Comparison of ENCODE assay signal across 17 cellular contexts in genomic region chr7:139661043-139661440, GRCh38.
DNase-seq lines count a peak whose midpoint lies in the region; ATAC-seq and TF ChIP-seq lines count a peak whose summit lies in the region.
"Had no signal": no experiment of that assay in that cellular context is flagged by ENCODE, and none has a peak within 500 bp of the region (broad histone marks: within the 10 kb centered on the region; RNA-seq: fewer than 3 reads in every experiment).

No MANE protein-coding gene starts in this region.

- no peak for TF ChIP-seq POLR2A in heart left ventricle (IDR thresholded peaks at IDR 0.05)
- no peak for TF ChIP-seq POLR2A in transverse colon (IDR thresholded peaks at IDR 0.05)

- H3K9me3 ChIP-seq in heart left ventricle (no peaks in the 10 kb centered on the region), mucosa of rectum (ENCODE audit: control insufficient read depth in 2 of 2, low read length in 2 of 2) (no peaks in the 10 kb centered on the region), transverse colon (no peaks in the 10 kb centered on the region)
- H3K9me3 ChIP-seq: A549, HAP-1, ovary had no signal

- no peak for TF ChIP-seq EP300 in transverse colon (IDR thresholded peaks at IDR 0.05; ENCODE audit: low read depth)

- H3K4me1 ChIP-seq in heart left ventricle (peaks cover 21 to 97% (median 67%) of the 10 kb centered on the region in 12 donors), mucosa of rectum (ENCODE audit: control insufficient read depth in 2 of 2, insufficient read depth in 2 of 2, low read length in 2 of 2) (peaks cover 0 to 19% of the 10 kb centered on the region in 2 donors), transverse colon (peaks cover 25 to 43% (median 28%) of the 10 kb centered on the region in 4 donors)

- H3K9ac ChIP-seq in mucosa of rectum (ENCODE audit: low read depth in 1 of 2, low read length in 2 of 2) = no peak overlapping the region

- H3K4me3 ChIP-seq in heart left ventricle = no peak overlapping the region
- no peak overlapping the region for H3K4me3 ChIP-seq in mucosa of rectum (ENCODE audit: low read length in 2 of 2)
- no peak overlapping the region for H3K4me3 ChIP-seq in transverse colon
- H3K4me3 ChIP-seq in brain microvascular endothelial cell (ENCODE audit: low read depth, low read length) = no peak overlapping the region
- H3K4me3 ChIP-seq: A549, GM12878, HAP-1, K562, ovary had no signal

- DNase-seq in heart left ventricle (no peak), left cardiac atrium (no peak), transverse colon (no peak), brain microvascular endothelial cell (no peak)
- DNase-seq: activated CD8-positive, alpha-beta memory T cell treated with anti-CD3 and anti-CD28 coated beads for 24 hours; aorta; CD4-positive, CD25-positive, alpha-beta regulatory T cell; NCI-H1105; ovary had no signal

- no peaks in the 10 kb centered on the region for H3K36me3 ChIP-seq in heart left ventricle
- no peaks in the 10 kb centered on the region for H3K36me3 ChIP-seq in mucosa of rectum (ENCODE audit: control insufficient read depth in 2 of 2, insufficient read depth in 2 of 2, low read length in 2 of 2)
- H3K36me3 ChIP-seq in transverse colon = no peaks in the 10 kb centered on the region
- H3K36me3 ChIP-seq in brain microvascular endothelial cell (replicated peaks) = no peaks in the 10 kb centered on the region
- H3K36me3 ChIP-seq: HAP-1, ovary had no signal

- WGBS in heart left ventricle, 4 donors = 77 to 98% (median 92%) methylated on average over 2 of the region's 2 CpGs
- WGBS in transverse colon (ENCODE audit: low coverage in 1 of 2), 2 donors = 76 to 85% methylated on average over 2 of the region's 2 CpGs

- no peak for ATAC-seq in heart left ventricle
- no peak for ATAC-seq in left cardiac atrium
- ATAC-seq in GM21367 (IDR thresholded peaks at IDR 0.05; ENCODE audit: unreplicated experiment) = no peak
- no peak for ATAC-seq in HG02610 (IDR thresholded peaks at IDR 0.05; ENCODE audit: unreplicated experiment)
- ATAC-seq: A549, GM12878 had no signal

- H3K27ac ChIP-seq in heart left ventricle = peak overlapping the region in 9 of 12 donors; percentile 20 to 83 (median 60)
- H3K27ac ChIP-seq in cingulate gyrus (ENCODE audit: low read depth, low read length) = peak overlapping the region; percentile 82
- H3K27ac ChIP-seq in mucosa of rectum (ENCODE audit: low read depth in 2 of 2, low read length in 2 of 2) = peak overlapping the region; percentile 3 to 47
- H3K27ac ChIP-seq in transverse colon = peak overlapping the region; percentile 31 to 73 (median 60)
- no peak overlapping the region for H3K27ac ChIP-seq in brain microvascular endothelial cell
- H3K27ac ChIP-seq: ovary had no signal

- intact Hi-C loops in heart left ventricle (cut with DNase I) (no loop called here), left cardiac atrium (cut with DNase I) (no loop called here), transverse colon (cut with DNase I; ENCODE audit: low total_unique reads) (no loop called here)

- in situ Hi-C loops in transverse colon (cut with MboI; ENCODE audit: low pct_ligation_motif_present in 1 of 4, low pct_unique_long_range_greater_than_20kb in 1 of 4, low sequenced_read_pairs in 3 of 4) (no loop called here), brain microvascular endothelial cell (cut with HindIII; ENCODE audit: low pct_ligation_motif_present, low sequenced_read_pairs) (no loop called here)

- TF ChIP-seq CTCF in heart left ventricle (IDR thresholded peaks at IDR 0.05) (no peak), transverse colon (IDR thresholded peaks at IDR 0.05) (no peak), brain microvascular endothelial cell (IDR thresholded peaks at IDR 0.05; ENCODE audit: low read depth, low read length, missing control alignments) (no peak)

- no peaks in the 10 kb centered on the region for H3K27me3 ChIP-seq in heart left ventricle
- H3K27me3 ChIP-seq in mucosa of rectum (ENCODE audit: control insufficient read depth in 2 of 2, insufficient read depth in 2 of 2, low read length in 2 of 2) = no peaks in the 10 kb centered on the region
- H3K27me3 ChIP-seq in transverse colon = no peaks in the 10 kb centered on the region
- no peaks in the 10 kb centered on the region for H3K27me3 ChIP-seq in brain microvascular endothelial cell (replicated peaks)
- H3K27me3 ChIP-seq: ovary had no signal
